Comparison of ENCODE assay signal across 19 cellular contexts in the genomic region with DNA sequence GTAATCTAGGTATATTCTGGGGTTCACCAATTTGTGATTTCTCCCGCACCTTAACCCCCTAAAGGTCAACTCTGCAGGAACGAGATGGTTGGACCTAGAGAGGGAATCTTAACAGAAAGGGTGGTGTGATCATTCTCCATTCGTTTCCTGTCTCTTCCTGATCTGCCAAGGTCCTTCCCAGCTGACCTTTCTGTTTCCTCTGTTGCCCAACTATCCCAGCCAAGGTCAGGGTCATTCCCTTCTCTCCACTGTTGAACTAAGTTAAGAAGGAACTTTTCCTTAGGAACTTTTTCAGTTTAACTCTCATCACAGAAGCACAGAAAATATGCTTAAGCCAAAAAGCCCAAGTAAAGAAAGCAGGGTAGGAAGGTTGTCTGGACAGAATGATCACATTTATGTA. TPM values are rescaled to one million over a fixed set of nuclear protein-coding genes. Genes with fewer than 3 reads are reported as not detected.
DNase-seq lines count a peak whose midpoint lies in the region; ATAC-seq, FAIRE-seq and TF ChIP-seq lines count a peak whose summit lies in the region.
"Had no signal": no experiment of that assay in that cellular context is flagged by ENCODE, and none has a peak within 500 bp of the region (broad histone marks: within the 10 kb centered on the region; RNA-seq: fewer than 3 reads in every experiment).

No MANE protein-coding gene starts in this region.

- peaks cover 10% of the 10 kb centered on the region for H3K36me3 Mint-ChIP-seq in neural progenitor cell
- no peaks in the 10 kb centered on the region; the same call in 1 of the 2 replicates for H3K36me3 Mint-ChIP-seq in HFFc6 (ENCODE audit: low read depth)
- H3K36me3 Mint-ChIP-seq: CD4-positive, alpha-beta memory T cell had no signal

- no peak for DNase-seq in HepG2 (ENCODE audit: low spot score)
- no peak for DNase-seq in right lobe of liver
- no peak for DNase-seq in mesendoderm
- DNase-seq in neural progenitor cell (ENCODE audit: low spot score) = no peak
- no peak for DNase-seq in HFFc6
- DNase-seq: 8988T; C1 segment of cervical spinal cord; CD4-positive, alpha-beta memory T cell; COR-L47; DMS153; DND-41; GOT3 had no signal

- H3K18ac ChIP-seq in mesendoderm (ENCODE audit: low read length) = peak overlapping the region; percentile 54

- H3F3A ChIP-seq in neural progenitor cell (ENCODE audit: low read depth) = no peaks in the 10 kb centered on the region

- peak overlapping the region; percentile 46 for H2AK5ac ChIP-seq in mesendoderm (ENCODE audit: low read length)

- 17% methylated on average over 3 of the region's 3 CpGs for WGBS in HepG2 (ENCODE audit: low lambda C conversion rate)
- 32% methylated on average over 3 of the region's 3 CpGs for WGBS in right lobe of liver (ENCODE audit: insufficient coverage, low coverage, low lambda C conversion rate, missing lambda C conversion rate)
- no CpG with 5 or more reads among the region's 3 CpGs for WGBS in mesendoderm (ENCODE audit: extremely low coverage, insufficient coverage, low lambda C conversion rate)

- H2AFZ ChIP-seq in HepG2 (ENCODE audit: low read length) = no peak overlapping the region
- H2AFZ ChIP-seq in neural progenitor cell (replicated peaks) = no peak overlapping the region

- no peaks in the 10 kb centered on the region for H3K79me2 ChIP-seq in HepG2 (ENCODE audit: insufficient read depth, low read length)
- H3K79me2 ChIP-seq in mesendoderm (ENCODE audit: control insufficient read depth, insufficient read depth, low read length) = peaks cover 9% of the 10 kb centered on the region
- peaks cover 30% of the 10 kb centered on the region for H3K79me2 ChIP-seq in neural progenitor cell (ENCODE audit: low read depth)

- no peak for TF ChIP-seq RAD21 in HepG2 (CRISPR knock-in tag; IDR thresholded peaks at IDR 0.05)

- TF ChIP-seq POLR2A in HepG2 (IDR thresholded peaks at IDR 0.05; ENCODE audit: insufficient read depth in 1 of 2, low read depth in 2 of 2, low read length in 2 of 2) = no peak
- no peak for TF ChIP-seq POLR2A in right lobe of liver (IDR thresholded peaks at IDR 0.05)

- BruUV-seq in HepG2 (replicated peaks; lab: Mats Ljungman, UMichigan) = no TSS peak

- H3K4me1 ChIP-seq in HepG2 (ENCODE audit: insufficient read depth, low read length) = no peaks in the 10 kb centered on the region
- no peaks in the 10 kb centered on the region for H3K4me1 ChIP-seq in right lobe of liver
- peaks cover 16% of the 10 kb centered on the region for H3K4me1 ChIP-seq in mesendoderm (ENCODE audit: control insufficient read depth, low read depth, low read length)
- H3K4me1 ChIP-seq in neural progenitor cell = peaks cover 21% of the 10 kb centered on the region
- H3K4me1 ChIP-seq: HAP-1 had no signal

- CTCF ChIA-PET in HepG2 (lab: Yijun Ruan, JAX; ENCODE audit: low intra/inter-chr PET ratio, low total read pairs) = no interaction called here

- ATAC-seq in HepG2 (no peak), right lobe of liver (no peak), HG03469 (IDR thresholded peaks at IDR 0.05; ENCODE audit: unreplicated experiment) (no peak), GM18498 (IDR thresholded peaks at IDR 0.05; ENCODE audit: unreplicated experiment) (no peak)

- no peak for TF ChIP-seq CTCF in HepG2 (CRISPR knock-in tag; IDR thresholded peaks at IDR 0.05)
- no peak for TF ChIP-seq CTCF in right lobe of liver (IDR thresholded peaks at IDR 0.05)
- TF ChIP-seq CTCF in neural progenitor cell (IDR thresholded peaks at IDR 0.05) = no peak
- TF ChIP-seq CTCF in HFFc6 (IDR thresholded peaks at IDR 0.05) = no peak

- no peak overlapping the region for H2BK15ac ChIP-seq in mesendoderm (replicated peaks; ENCODE audit: low read depth)

- H3K56ac ChIP-seq in mesendoderm (ENCODE audit: low read length) = peak overlapping the region; percentile 44

- no peak overlapping the region for H2BK5ac ChIP-seq in mesendoderm (ENCODE audit: low read length)

- H3K79me1 ChIP-seq in mesendoderm (ENCODE audit: low read length) = peaks cover 2% of the 10 kb centered on the region

- no peaks in the 10 kb centered on the region for H4K20me1 ChIP-seq in HepG2 (ENCODE audit: insufficient read depth, low read length)
- peaks cover 11% of the 10 kb centered on the region for H4K20me1 ChIP-seq in neural progenitor cell (ENCODE audit: low read depth)

- H3K27ac ChIP-seq in HepG2 (ENCODE audit: extremely low read length, insufficient read depth, low read length) (no peak overlapping the region), right lobe of liver (no peak overlapping the region), mesendoderm (ENCODE audit: low read depth, low read length) (no peak overlapping the region), neural progenitor cell (no peak overlapping the region)

- intact Hi-C loops in HepG2 (cut with micrococcal nuclease; ENCODE audit: unreplicated experiment) = no loop called here
- intact Hi-C loops in right lobe of liver (cut with DNase I) = no loop called here

- H3K9ac ChIP-seq in HepG2 (ENCODE audit: insufficient read depth, low read depth, low read length) (no peak overlapping the region), mesendoderm (ENCODE audit: low read length) (no peak overlapping the region), neural progenitor cell (no peak overlapping the region)

- no peak overlapping the region for H4K5ac ChIP-seq in mesendoderm (ENCODE audit: low read length)

- H3K4ac ChIP-seq in mesendoderm (ENCODE audit: low read depth, low read length) = no peak overlapping the region

- peaks cover 31% of the 10 kb centered on the region for H3K4me1 Mint-ChIP-seq in neural progenitor cell
- no peaks in the 10 kb centered on the region for H3K4me1 Mint-ChIP-seq in HFFc6 (ENCODE audit: low read depth)
- H3K4me1 Mint-ChIP-seq: CD4-positive, alpha-beta memory T cell had no signal

- no peak for FAIRE-seq in HepG2 (lab: Jason Lieb, UNC)
- FAIRE-seq: G401.6, GM12892, GM19239, H54 had no signal

- H3K4me2 ChIP-seq in HepG2 (ENCODE audit: low read depth, low read length) (no peak overlapping the region), mesendoderm (ENCODE audit: low read length) (no peak overlapping the region), neural progenitor cell (no peak overlapping the region)

- no peak overlapping the region for H3K4me3 Mint-ChIP-seq in neural progenitor cell
- H3K4me3 Mint-ChIP-seq in HFFc6 = no peak overlapping the region
- H3K4me3 Mint-ChIP-seq: CD4-positive, alpha-beta memory T cell had no signal

- peaks cover 23% of the 10 kb centered on the region for H3K9me3 Mint-ChIP-seq in neural progenitor cell
- H3K9me3 Mint-ChIP-seq in HFFc6 = peaks cover 43% of the 10 kb centered on the region

- no peak overlapping the region for H3K23ac ChIP-seq in mesendoderm (ENCODE audit: low read length)

- POLR2A ChIA-PET in HepG2 (lab: Yijun Ruan, JAX) = no interaction called here

- no peak overlapping the region for H4K8ac ChIP-seq in mesendoderm (ENCODE audit: low read depth, low read length)

- TF ChIP-seq EP300 in HepG2 (IDR thresholded peaks at IDR 0.05; ENCODE audit: low read depth in 2 of 2, low read length in 2 of 2) (no peak), HepG2 (CRISPR knock-in tag; IDR thresholded peaks at IDR 0.05; ENCODE audit: borderline replicate concordance) (no peak)

- H3K36me3 ChIP-seq in HepG2 (replicated peaks in 1 of 2; ENCODE audit: control insufficient read depth in 1 of 2, insufficient read depth in 2 of 2, low read length in 2 of 2) = no peaks in the 10 kb centered on the region
- no peaks in the 10 kb centered on the region for H3K36me3 ChIP-seq in right lobe of liver
- H3K36me3 ChIP-seq in mesendoderm (ENCODE audit: control insufficient read depth, insufficient read depth, low read length) = no peaks in the 10 kb centered on the region
- H3K36me3 ChIP-seq in neural progenitor cell = peaks cover 7% of the 10 kb centered on the region
- H3K36me3 ChIP-seq: HAP-1 had no signal

- H3K4me3 ChIP-seq in HepG2 (replicated peaks in 1 of 3; ENCODE audit: insufficient read depth in 1 of 3, low read depth in 2 of 3, low read length in 3 of 3) (no peak overlapping the region), right lobe of liver (no peak overlapping the region), mesendoderm (ENCODE audit: low read length) (no peak overlapping the region), neural progenitor cell (no peak overlapping the region)
- H3K4me3 ChIP-seq: HAP-1 had no signal

- H3K27me3 Mint-ChIP-seq in neural progenitor cell (ENCODE audit: insufficient read depth, low read depth) (peaks cover 3% of the 10 kb centered on the region), HFFc6 (ENCODE audit: insufficient read depth) (peaks cover 3% of the 10 kb centered on the region)

- H3K27me3 ChIP-seq in HepG2 (ENCODE audit: control insufficient read depth in 1 of 2, insufficient read depth in 2 of 2, low read length in 2 of 2) = no peaks in the 10 kb centered on the region
- H3K27me3 ChIP-seq in right lobe of liver = no peaks in the 10 kb centered on the region
- H3K27me3 ChIP-seq in mesendoderm (ENCODE audit: insufficient read depth, low read length, poor library complexity) = no peaks in the 10 kb centered on the region
- H3K27me3 ChIP-seq in neural progenitor cell = no peaks in the 10 kb centered on the region

- H3K9me3 ChIP-seq in HepG2 (ENCODE audit: low read length) = no peaks in the 10 kb centered on the region; the same call in 1 of the 2 replicates
- H3K9me3 ChIP-seq in right lobe of liver = no peaks in the 10 kb centered on the region
- H3K9me3 ChIP-seq in neural progenitor cell (ENCODE audit: low read depth) = peaks cover 9% of the 10 kb centered on the region
- H3K9me3 ChIP-seq: HAP-1 had no signal

- H2BK120ac ChIP-seq in mesendoderm (ENCODE audit: low read depth, low read length) = no peak overlapping the region

- in situ Hi-C loops in HepG2 (cut with HindIII; ENCODE audit: extremely low pct_ligation_motif_present, low pct_unique_long_range_greater_than_20kb) = no loop called here

- H3K27ac Mint-ChIP-seq in neural progenitor cell (peak overlapping the region; percentile 34), HFFc6 (no peak overlapping the region)
- H3K27ac Mint-ChIP-seq: CD4-positive, alpha-beta memory T cell had no signal

RNA-seq across cellular contexts. Expression of gene KAZN, which starts 49.3 kb away (rescaled TPM):
- 10.4 and 10.6 TPM in 2 replicates for total RNA-seq in HepG2 (2016; rRNA removed; fragmentation: Illumina TruSeq; extraction: Trizol)
- total RNA-seq in HepG2 (2016; cell fraction: cytosol; rRNA removed; fragmentation: Illumina TruSeq; extraction: Trizol; ENCODE audit: low read depth) = 9.3 and 10.1 TPM in 2 replicates
- total RNA-seq in HepG2 (2016; cell fraction: insoluble cytoplasmic fraction; rRNA removed; fragmentation: Illumina TruSeq; extraction: Trizol) = 7.0 and 10.4 TPM in 2 replicates
- total RNA-seq in HepG2 (2016; cell fraction: membrane; rRNA removed; fragmentation: Illumina TruSeq; extraction: Trizol) = 20.0 and 21.9 TPM in 2 replicates
- total RNA-seq in HepG2 (2016; cell fraction: nucleus; rRNA removed; fragmentation: Illumina TruSeq; extraction: Trizol) = 9.8 and 10.4 TPM in 2 replicates
- polyA plus RNA-seq in HepG2 (2011; rRNA removed) = 12.9 and 13.5 TPM in 2 replicates
- 9.7 and 10.7 TPM in 2 replicates for polyA plus RNA-seq in HepG2 (2011; cell fraction: cytosol; rRNA removed)
- 27.9 and 29.3 TPM in 2 replicates for polyA plus RNA-seq in HepG2 (2011; cell fraction: nucleus; rRNA removed)
- polyA plus RNA-seq in HepG2 (2012) = 18.2 and 19.5 TPM in 2 replicates
- polyA plus RNA-seq in HepG2 (2016; cell fraction: cytosol; fragmentation: Illumina TruSeq; extraction: Trizol; ENCODE audit: low read depth) = 22.4 and 22.5 TPM in 2 replicates
- polyA plus RNA-seq in HepG2 (2016; cell fraction: insoluble cytoplasmic fraction; fragmentation: Illumina TruSeq; extraction: Trizol; ENCODE audit: low read depth) = 15.4 and 17.5 TPM in 2 replicates
- 30.9 and 31.3 TPM in 2 replicates for polyA plus RNA-seq in HepG2 (2016; cell fraction: membrane; fragmentation: Illumina TruSeq; extraction: Trizol; ENCODE audit: low read depth)
- polyA plus RNA-seq in HepG2 (2016; cell fraction: nucleus; fragmentation: Illumina TruSeq; extraction: Trizol; ENCODE audit: insufficient read depth, low read depth) = 30.3 and 31.2 TPM in 2 replicates
- 12.3 TPM in 1 of 2 replicates, not detected in the other for polyA minus RNA-seq in HepG2 (2011; rRNA and poly(A)+ RNA removed; ENCODE audit: low replicate concordance)
- polyA minus RNA-seq in HepG2 (2011; cell fraction: cytosol; rRNA and poly(A)+ RNA removed) = 8.1 and 9.6 TPM in 2 replicates
- 14.3 and 14.5 TPM in 2 replicates for polyA minus RNA-seq in HepG2 (2011; cell fraction: nucleus; rRNA and poly(A)+ RNA removed)
- 1 to 10 TPM; 1.5 to 7.2 (median 2.7) TPM for total RNA-seq in right lobe of liver
- polyA plus RNA-seq in mesendoderm (2013, experiment 1 of 2) = 10.8 TPM
- 10.6 TPM for polyA plus RNA-seq in mesendoderm (2013, experiment 2 of 2)
- total RNA-seq in neural progenitor cell (ENCODE audit: low replicate concordance) = 6.1 and 9.1 TPM in 2 replicates
- 10 to 100 TPM; 13.1 to 22.3 (median 20.7) TPM for total RNA-seq in HFFc6 (2021; fragmentation: NEBNext Ultra II Directional; extraction: Animal tissue kit (Norgen Biotek cat#: 25700))
